ENCODE assay signal across 3 cellular contexts in the genomic region with DNA sequence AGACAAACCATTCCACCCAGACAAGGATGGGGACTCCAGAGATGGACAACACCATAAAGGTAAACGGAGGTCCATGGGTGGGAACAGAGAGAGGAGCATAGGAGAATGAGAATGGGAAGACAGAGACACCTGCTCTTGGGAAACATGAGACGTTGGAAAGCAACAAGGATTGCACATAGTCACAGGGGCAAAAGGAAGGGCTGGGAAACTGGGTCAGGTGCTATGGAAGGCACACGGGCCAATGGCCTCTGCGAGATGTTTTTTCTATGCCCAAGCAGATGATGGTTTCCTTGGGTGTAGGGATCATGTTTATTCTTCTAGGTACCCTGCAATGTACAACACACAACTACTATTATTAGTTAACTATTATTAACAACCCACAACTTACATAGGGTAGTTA.
"Had no signal": no experiment of that assay in that cellular context is flagged by ENCODE, and none has a peak within 500 bp of the region (broad histone marks: within the 10 kb centered on the region; RNA-seq: fewer than 3 reads in every experiment).

No MANE protein-coding gene starts in this region.

- H3K4me3 ChIP-seq: GM12878 had no signal

- DNase-seq: GDM1, GF-D8 had no signal

- ATAC-seq: GM12878 had no signal
